Comparison of ENCODE assay signal across 8 cellular contexts in genomic region chr15:34993877-34994276, GRCh38. TPM values are rescaled to one million over a fixed set of nuclear protein-coding genes. Genes with fewer than 3 reads are reported as not detected.
DNase-seq lines count a peak whose midpoint lies in the region; ATAC-seq and TF ChIP-seq lines count a peak whose summit lies in the region.
"Had no signal": no experiment of that assay in that cellular context is flagged by ENCODE, and none has a peak within 500 bp of the region (broad histone marks: within the 10 kb centered on the region; RNA-seq: fewer than 3 reads in every experiment).

No MANE protein-coding gene starts in this region.

- CTCF ChIA-PET in HEK293T (lab: Yijun Ruan, JAX) = no interaction called here

- DNase-seq in dedifferentiated amniotic fluid mesenchymal stem cell (ENCODE audit: extremely low spot score) (peak; percentile 3), HEK293T (ENCODE audit: extremely low spot score) (no peak), kidney tubule cell (ENCODE audit: low spot score) (no peak), omental fat pad (ENCODE audit: low spot score) (no peak)
- DNase-seq: SHP77 had no signal

- TF ChIP-seq CTCF in omental fat pad (IDR thresholded peaks at IDR 0.05) = no peak

- ATAC-seq in GM18909 (IDR thresholded peaks at IDR 0.05; ENCODE audit: poor library complexity, unreplicated experiment) = peak; percentile 97
- ATAC-seq in GM21526 (IDR thresholded peaks at IDR 0.05; ENCODE audit: low FRiP score, unreplicated experiment) = peak; percentile 89
- peak; percentile 92 for ATAC-seq in HG03175 (IDR thresholded peaks at IDR 0.05; ENCODE audit: unreplicated experiment)
- ATAC-seq in omental fat pad (ENCODE audit: low FRiP score) = no peak

- POLR2A ChIA-PET in HEK293T (lab: Yijun Ruan, JAX) = no interaction called here

TF ChIP-seq in HEK293T, 16 proteins besides CTCF, POLR2A, EP300 and RAD21:
- TF ChIP-seq SUZ12 (IDR thresholded peaks at IDR 0.05) (no peak), FOXK2 (IDR thresholded peaks at IDR 0.05) (no peak), ARNT (IDR thresholded peaks at IDR 0.05) (no peak), TARDBP (IDR thresholded peaks at IDR 0.05) (no peak), ZNF384 (IDR thresholded peaks at IDR 0.05) (no peak), FOXM1 (IDR thresholded peaks at IDR 0.05; ENCODE audit: borderline replicate concordance) (no peak)
TF ChIP-seq in HEK293T: peak in this region for 0.

RNA-seq across cellular contexts. Expression of gene ZNF770, which starts 5.8 kb away (rescaled TPM):
- 10 to 100 TPM; 21.5 to 30.5 (median 24.5) TPM for total RNA-seq in omental fat pad

RNA-seq across cellular contexts. Expression of gene AQR, which starts 24.3 kb away (rescaled TPM):
- total RNA-seq in omental fat pad = 10 to 100 TPM; 23.3 to 31.7 (median 27.2) TPM
